1 cellular context compared by ENCODE assay signal in genomic region chr19:35721374-35721773, GRCh38.
TF ChIP-seq lines count a peak whose summit lies in the region.

No MANE protein-coding gene starts in this region.

TF ChIP-seq in GM23338, 12 proteins besides CTCF, POLR2A, EP300 and RAD21 (continued from another document):
- no peak for TF ChIP-seq ETS1 (IDR thresholded peaks at IDR 0.05)
